ENCODE assay signal across 21 cellular contexts in the genomic region with DNA sequence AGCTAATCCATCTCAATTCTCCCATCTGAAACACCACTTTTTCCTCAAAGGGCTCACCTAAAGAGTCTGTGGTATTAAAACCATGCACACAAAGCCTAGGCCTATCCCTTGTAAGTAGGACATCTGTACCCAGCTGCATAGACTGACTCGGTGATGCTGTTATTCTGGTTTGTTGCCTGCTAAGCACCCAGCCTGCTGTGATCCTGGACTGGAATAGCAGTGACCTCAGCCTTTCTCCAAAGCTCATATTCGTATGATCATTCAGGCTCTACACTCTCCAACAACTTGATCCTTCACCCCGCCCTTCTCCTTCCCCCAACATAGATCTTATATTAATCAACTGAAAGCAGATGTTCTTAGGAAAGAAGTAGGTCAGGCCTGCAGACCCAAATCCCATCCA.
"Had no signal": no experiment of that assay in that cellular context is flagged by ENCODE, and none has a peak within 500 bp of the region (broad histone marks: within the 10 kb centered on the region; RNA-seq: fewer than 3 reads in every experiment).

No MANE protein-coding gene starts in this region.

- H3K36me3 Mint-ChIP-seq: activated naive CD4-positive, alpha-beta T cell treated with anti-CD3 and anti-CD28 coated beads, Interleukin-2, amount 10 ng/mL, durations not matched to agents 7 days and 5 days; naive thymus-derived CD8-positive, alpha-beta T cell had no signal

- H3K4me3 Mint-ChIP-seq: activated naive CD4-positive, alpha-beta T cell treated with anti-CD3 and anti-CD28 coated beads, Interleukin-2, amount 10 ng/mL, durations not matched to agents 7 days and 5 days; naive thymus-derived CD8-positive, alpha-beta T cell; T-helper 1 cell treated with Interleukin-12 subunit alpha and Interleukin-12 subunit beta and Interleukin-4 antibody, amounts not matched to agents 30 μg/mL and 1 μg/mL, for 36 hours had no signal

- H3K4me3 ChIP-seq: esophagus squamous epithelium, pancreas, vagina had no signal

- H3K4me1 ChIP-seq: esophagus squamous epithelium, pancreas had no signal

- H3K27ac ChIP-seq: esophagus squamous epithelium, pancreas, vagina, VCaP had no signal

- H3K4me1 Mint-ChIP-seq: activated naive CD4-positive, alpha-beta T cell treated with anti-CD3 and anti-CD28 coated beads, Interleukin-2, amount 10 ng/mL, durations not matched to agents 7 days and 5 days; naive thymus-derived CD8-positive, alpha-beta T cell had no signal

- H3K9me3 ChIP-seq: esophagus squamous epithelium, pancreas, vagina had no signal

- H3K27me3 ChIP-seq: esophagus squamous epithelium, pancreas, vagina had no signal

- H3K9me3 Mint-ChIP-seq: activated naive CD4-positive, alpha-beta T cell treated with anti-CD3 and anti-CD28 coated beads, Interleukin-2, amount 10 ng/mL, durations not matched to agents 7 days and 5 days; naive thymus-derived CD8-positive, alpha-beta T cell; T-helper 1 cell treated with Interleukin-12 subunit alpha and Interleukin-12 subunit beta and Interleukin-4 antibody, amounts not matched to agents 30 μg/mL and 1 μg/mL, for 36 hours had no signal

- H3K27ac Mint-ChIP-seq: activated naive CD4-positive, alpha-beta T cell treated with anti-CD3 and anti-CD28 coated beads, Interleukin-2, amount 10 ng/mL, durations not matched to agents 7 days and 5 days; naive thymus-derived CD8-positive, alpha-beta T cell; T-helper 1 cell treated with Interleukin-12 subunit alpha and Interleukin-12 subunit beta and Interleukin-4 antibody, amounts not matched to agents 30 μg/mL and 1 μg/mL, for 36 hours had no signal

- DNase-seq: activated CD4-positive, CD25-positive, alpha-beta regulatory T cell treated with anti-CD3 and anti-CD28 coated beads, Interleukin-2, amount 50 U/mL, for 72 hours; activated CD8-positive, alpha-beta memory T cell treated with anti-CD3 and anti-CD28 coated beads for 24 hours; activated CD8-positive, alpha-beta memory T cell treated with anti-CD3 and anti-CD28 coated beads, Interleukin-2, amount 50 U/mL, for 48 hours; activated effector memory CD4-positive, alpha-beta T cell treated with Interleukin-2 at 50 U/mL for 16 hours; activated naive CD4-positive, alpha-beta T cell treated with anti-CD3 and anti-CD28 coated beads, Interleukin-2, amount 10 ng/mL, durations not matched to agents 7 days and 5 days; activated T-cell treated with anti-CD3 and anti-CD28 coated beads, Interleukin-2, amount 50 U/mL, for 48 hours; dermis blood vessel endothelial cell; effector memory CD4-positive, alpha-beta T cell; esophagus squamous epithelium; hippocampal formation; naive thymus-derived CD8-positive, alpha-beta T cell; pancreas; stimulated activated CD4-positive, alpha-beta T cell treated with anti-CD3 and anti-CD28 coated beads, Interleukin-12 subunit alpha, Interleukin-12 subunit beta, amount 100 ng/mL, for 4 hours; stimulated activated CD4-positive, alpha-beta T cell treated with anti-CD3 and anti-CD28 coated beads, Interleukin-1b, Interleukin-23, amount 100 ng/mL, for 48 hours; stimulated activated naive CD4-positive, alpha-beta T cell treated with Interleukin-2 at 50 U/mL for 16 hours; substantia nigra; trophoblast cell had no signal

- H3K36me3 ChIP-seq: esophagus squamous epithelium, pancreas, vagina had no signal

- FAIRE-seq: endothelial cell of umbilical vein, pancreas had no signal
